In the genomic region with DNA sequence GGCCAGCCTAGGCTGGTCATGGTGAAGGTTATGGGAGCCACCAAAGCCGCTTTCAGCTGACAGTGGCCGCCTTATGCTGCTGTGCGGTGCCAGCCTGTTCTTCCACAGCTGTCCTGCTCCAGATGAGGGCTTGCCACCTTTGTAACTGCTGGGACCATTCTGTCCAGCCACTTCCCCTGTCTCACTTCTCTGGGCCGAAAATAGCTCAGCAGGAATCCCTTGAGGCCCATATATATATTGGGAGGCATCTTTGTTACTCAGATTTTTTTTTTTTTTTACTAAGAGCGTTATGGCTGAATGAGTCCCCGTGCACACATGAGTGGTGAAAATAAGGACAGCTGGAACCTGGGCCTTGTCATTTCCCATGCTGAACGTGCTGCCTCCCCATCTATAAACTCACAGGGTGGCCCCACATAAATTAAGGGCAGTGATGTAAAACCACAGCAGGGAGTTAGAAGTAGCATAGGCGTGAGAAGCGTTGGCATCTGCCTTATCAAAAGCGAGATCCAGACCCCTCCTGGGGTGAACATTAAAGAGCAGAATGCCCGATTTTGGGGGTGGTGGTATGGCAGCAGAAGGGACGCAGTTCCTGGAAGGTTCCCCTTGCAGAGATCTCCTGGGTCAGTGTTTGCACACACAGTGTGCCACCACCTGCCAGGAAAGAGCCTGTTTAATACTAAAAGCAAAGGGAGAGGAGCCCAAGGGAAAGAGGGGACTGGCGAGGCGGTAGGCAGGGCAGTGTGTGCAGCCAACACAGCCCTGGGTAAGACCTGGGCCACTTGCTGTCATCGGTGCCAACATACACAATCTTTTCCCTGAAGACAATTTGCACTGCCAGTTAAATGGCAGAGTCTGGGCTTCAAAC, we compare ENCODE assay signal across 20 cellular contexts. TPM values are rescaled to one million over a fixed set of nuclear protein-coding genes. Genes with fewer than 3 reads are reported as not detected.
DNase-seq lines count a peak whose midpoint lies in the region; ATAC-seq and TF ChIP-seq lines count a peak whose summit lies in the region.
"Had no signal": no experiment of that assay in that cellular context is flagged by ENCODE, and none has a peak within 500 bp of the region (broad histone marks: within the 10 kb centered on the region; RNA-seq: fewer than 3 reads in every experiment).

No MANE protein-coding gene starts in this region.

- H3K9ac ChIP-seq in Karpas-422 (ENCODE audit: low read length) (no peak overlapping the region), trophoblast cell (ENCODE audit: low read length) (no peak overlapping the region)

- POLR2A ChIA-PET in PC-9 (lab: Charles Lee; ENCODE audit: unreplicated experiment) = no interaction called here

- H3K4me3 ChIP-seq in Karpas-422 (ENCODE audit: low read length) (no peak overlapping the region), trophoblast cell (ENCODE audit: low read depth, low read length) (peak overlapping the region; percentile 25), gastroesophageal sphincter (no peak overlapping the region), PC-9 (no peak overlapping the region)
- H3K4me3 ChIP-seq: K562 had no signal

- H3K23ac ChIP-seq in trophoblast cell (ENCODE audit: low read length) = no peak overlapping the region

- no peak overlapping the region for H3K27ac ChIP-seq in Karpas-422 (ENCODE audit: low read length)
- H3K27ac ChIP-seq in trophoblast cell (ENCODE audit: low read depth, low read length) = peak overlapping the region; percentile 58
- no peak overlapping the region for H3K27ac ChIP-seq in gastroesophageal sphincter
- H3K27ac ChIP-seq in PC-9 = no peak overlapping the region

- ATAC-seq in Right ventricle myocardium superior (ENCODE audit: poor library complexity) = no peak
- no peak for ATAC-seq in gastroesophageal sphincter
- ATAC-seq: CD8-positive, alpha-beta T cell; K562; Panc1; SK-N-SH treated with all-trans-retinoic acid at 6 μM for 48 hours had no signal

- TF ChIP-seq EP300 in gastroesophageal sphincter (IDR thresholded peaks at IDR 0.05) = no peak

- no peak overlapping the region for H4K8ac ChIP-seq in trophoblast cell (ENCODE audit: low read depth, low read length)

- H3K36me3 ChIP-seq in Karpas-422 (ENCODE audit: insufficient read depth, low read length) (no peaks in the 10 kb centered on the region), trophoblast cell (ENCODE audit: control insufficient read depth in 1 of 2, insufficient read depth in 2 of 2, low read length in 2 of 2) (peaks cover 23 to 39% of the 10 kb centered on the region in 2 experiments), gastroesophageal sphincter (no peaks in the 10 kb centered on the region), PC-9 (ENCODE audit: low read depth) (no peaks in the 10 kb centered on the region)

- peak overlapping the region; percentile 62 for H2AK5ac ChIP-seq in trophoblast cell (ENCODE audit: low read length)

- H2BK5ac ChIP-seq in trophoblast cell (ENCODE audit: low read depth, low read length, poor library complexity) = no peak overlapping the region

- H3K9me3 ChIP-seq in Karpas-422 (ENCODE audit: low read length) (no peaks in the 10 kb centered on the region), trophoblast cell (ENCODE audit: insufficient read depth, low read depth, low read length) (peaks cover 3% of the 10 kb centered on the region), gastroesophageal sphincter (no peaks in the 10 kb centered on the region), PC-9 (ENCODE audit: insufficient read depth, low read depth) (no peaks in the 10 kb centered on the region)

- TF ChIP-seq CTCF in gastroesophageal sphincter (IDR thresholded peaks at IDR 0.05) = no peak
- no peak for TF ChIP-seq CTCF in PC-9 (conservative IDR thresholded peaks at IDR 0.05)

- H3K4me1 ChIP-seq in Karpas-422 (ENCODE audit: low read length) = peaks cover 18% of the 10 kb centered on the region
- peaks cover 22 to 24% of the 10 kb centered on the region in 2 experiments for H3K4me1 ChIP-seq in trophoblast cell (ENCODE audit: control insufficient read depth in 1 of 2, insufficient read depth in 2 of 2, low read length in 2 of 2)
- H3K4me1 ChIP-seq in gastroesophageal sphincter = no peaks in the 10 kb centered on the region
- no peaks in the 10 kb centered on the region for H3K4me1 ChIP-seq in PC-9 (replicated peaks; ENCODE audit: insufficient read depth)

- H3K18ac ChIP-seq in trophoblast cell (ENCODE audit: low read length) = peak overlapping the region; percentile 81

- H3K27me3 ChIP-seq in Karpas-422 (ENCODE audit: low read length) (no peaks in the 10 kb centered on the region), trophoblast cell (ENCODE audit: insufficient read depth, low read length) (no peaks in the 10 kb centered on the region), gastroesophageal sphincter (peaks cover 4% of the 10 kb centered on the region), PC-9 (ENCODE audit: insufficient read depth, low read depth) (no peaks in the 10 kb centered on the region)

- peak overlapping the region; percentile 37 for H3K4ac ChIP-seq in trophoblast cell (ENCODE audit: low read depth, low read length)

- H3K79me2 ChIP-seq in Karpas-422 (ENCODE audit: low read length) (no peaks in the 10 kb centered on the region), trophoblast cell (ENCODE audit: control insufficient read depth, insufficient read depth, low read length, poor library complexity) (no peaks in the 10 kb centered on the region), PC-9 (ENCODE audit: low read depth) (no peaks in the 10 kb centered on the region)

- intact Hi-C loops in Right ventricle myocardium superior (cut with DNase I) (no loop called here), PC-9 (cut with micrococcal nuclease; ENCODE audit: unreplicated experiment) (no loop called here)

- H4K91ac ChIP-seq in trophoblast cell (ENCODE audit: low read depth, low read length) = peak overlapping the region; percentile 2

- H2AFZ ChIP-seq in Karpas-422 (ENCODE audit: low read length) (no peak overlapping the region), trophoblast cell (ENCODE audit: insufficient read depth, low read length, poor library complexity) (no peak overlapping the region), PC-9 (no peak overlapping the region)

- TF ChIP-seq POLR2A in gastroesophageal sphincter (IDR thresholded peaks at IDR 0.05) = no peak

- CTCF ChIA-PET in PC-9 (lab: Charles Lee) = no interaction called here

- H3F3A ChIP-seq in PC-9 (ENCODE audit: insufficient read depth, low read depth) = no peaks in the 10 kb centered on the region

- peak overlapping the region; percentile 87 for H2BK12ac ChIP-seq in trophoblast cell (ENCODE audit: low read length)

- H4K20me1 ChIP-seq in Karpas-422 (ENCODE audit: insufficient read depth, low read depth, low read length) (no peaks in the 10 kb centered on the region), PC-9 (ENCODE audit: insufficient read depth) (no peaks in the 10 kb centered on the region)

- H3K79me1 ChIP-seq in trophoblast cell (ENCODE audit: low read length) = peaks cover 8% of the 10 kb centered on the region

- H3K4me2 ChIP-seq in Karpas-422 (ENCODE audit: low read depth, low read length, poor library complexity, severe bottlenecking) = no peak overlapping the region
- no peak overlapping the region for H3K4me2 ChIP-seq in trophoblast cell (ENCODE audit: low read length)
- H3K4me2 ChIP-seq in PC-9 = no peak overlapping the region

- H3K9me2 ChIP-seq in Karpas-422 (replicated peaks; ENCODE audit: insufficient read depth, low read length) (no peaks in the 10 kb centered on the region), PC-9 (ENCODE audit: insufficient read depth) (no peaks in the 10 kb centered on the region)

- H3K14ac ChIP-seq in trophoblast cell (ENCODE audit: low read length) = peak overlapping the region; percentile 49

- DNase-seq in DMS79 treated with DMSO at 0.1 percent for 48 hours (lab: John Stamatoyannopoulos, UW) = peak; percentile 26
- peak; percentile 59 for DNase-seq in Karpas-422
- peak; percentile 83 for DNase-seq in NCI-H69 (lab: John Stamatoyannopoulos, UW)
- DNase-seq in trophoblast cell = no peak
- DNase-seq in Right ventricle myocardium superior = no peak
- no peak for DNase-seq in NCI-H1694 treated with DMSO at 0.1 percent for 48 hours (lab: John Stamatoyannopoulos, UW)
- no peak for DNase-seq in PC-9
- DNase-seq: C1 segment of cervical spinal cord; CD8-positive, alpha-beta T cell; GDM1; H7; NCI-H1105; NCI-H1930; NCI-H510A treated with DMSO at 0.1 percent for 48 hours; NCI-H774; NK-92 treated with Interleukin-12 subunit alpha and Interleukin-12 subunit beta, amount 100 ng/mL, for 24 hours had no signal

- H4K12ac ChIP-seq in trophoblast cell (ENCODE audit: low read depth, low read length) = peak overlapping the region; percentile 43

- peak overlapping the region; percentile 5 for H2BK120ac ChIP-seq in trophoblast cell (ENCODE audit: insufficient read depth, low read length, poor library complexity)

- no TSS peak for BruUV-seq in PC-9 (replicated peaks; lab: Mats Ljungman, UMichigan)

- WGBS in trophoblast cell (ENCODE audit: extremely low coverage, insufficient coverage, insufficient read length) = no CpG with 5 or more reads among the region's 15 CpGs
- 74 to 82% methylated on average over 4 to 13 of the region's 15 CpGs for WGBS in gastroesophageal sphincter (ENCODE audit: low coverage in 1 of 2), 2 donors

RNA-seq across cellular contexts. Expression of gene USP43, which starts 57.8 kb away (rescaled TPM):
- total RNA-seq in Karpas-422 (2014; rRNA removed; shearing (Covaris generic); ENCODE audit: low replicate concordance) = 0.25 and 0.37 TPM in 2 replicates
- 9.7 and 10.0 TPM in 2 replicates for polyA plus RNA-seq in trophoblast cell (2013)
- total RNA-seq in Right ventricle myocardium superior (not detected), gastroesophageal sphincter (under 1 TPM in 2 of 4 donors, not detected in 2; 0.17 to 0.27 TPM), PC-9 (2021) (16.0 and 19.2 TPM in 2 replicates)

Comparison
In these comparisons a context has a peak if more than half of its experiments do, and no peak if none do; other contexts are left out.
1. DNase-seq: peak in DMS79 treated with DMSO at 0.1 percent for 48 hours (single experiment), Karpas-422 (single experiment) and NCI-H69 (single experiment); none in trophoblast cell (0 of 2), Right ventricle myocardium superior (single experiment), NCI-H1694 treated with DMSO at 0.1 percent for 48 hours (single experiment) and PC-9 (0 of 2).
2. RNA of gene USP43, which starts 57.8 kb away (total RNA-seq): 16.0 to 19.2 TPM in PC-9; 0.25 to 0.37 TPM in Karpas-422, 0.17 to 0.27 TPM in gastroesophageal sphincter and not detected in Right ventricle myocardium superior (single experiment); every median in the first group is over 10 times any median in the second.